ENCODE assay signal across 21 cellular contexts in genomic region chr3:16918683-16919025, GRCh38. TPM values are rescaled to one million over a fixed set of nuclear protein-coding genes. Genes with fewer than 3 reads are reported as not detected.
A peak's percentile ranks its signal among the peaks of the same experiment; 100 is the strongest.
DNase-seq lines count a peak whose midpoint lies in the region; ATAC-seq, FAIRE-seq and TF ChIP-seq lines count a peak whose summit lies in the region.
"Had no signal": no experiment of that assay in that cellular context is flagged by ENCODE, and none has a peak within 500 bp of the region (broad histone marks: within the 10 kb centered on the region; RNA-seq: fewer than 3 reads in every experiment).

No MANE protein-coding gene starts in this region.

- peak; percentile 96 for FAIRE-seq in kidney (lab: Jason Lieb, UNC)
- FAIRE-seq in pancreas (lab: Jason Lieb, UNC): peak; percentile 81
- FAIRE-seq: H54 had no signal

- ATAC-seq in pancreas: peak; percentile 73 to 94 (median 89)
- ATAC-seq in activated CD8-positive, alpha-beta memory T cell treated with anti-CD3 and anti-CD28 coated beads, Interleukin-2, amount 10 ng/mL, durations not matched to agents 7 days and 5 days: no peak
- no peak for ATAC-seq in GM19397 (IDR thresholded peaks at IDR 0.05; ENCODE audit: unreplicated experiment)
- ATAC-seq: Panc1, SK-N-SH treated with all-trans-retinoic acid at 6 μM for 48 hours had no signal

- intact Hi-C loops in kidney (cut with DNase I) (no loop called here), pancreas (cut with DNase I) (no loop called here), posterior cingulate gyrus (cut with DNase I) (no loop called here)

- H3K27me3 ChIP-seq in KMS-11 (ENCODE audit: insufficient read depth, low read depth): no peaks in the 10 kb centered on the region
- H3K27me3 ChIP-seq in pancreas: no peaks in the 10 kb centered on the region

- H3K79me2 ChIP-seq in KMS-11 (ENCODE audit: insufficient read depth, low read depth): peaks cover 79% of the 10 kb centered on the region

- H3K9me3 Mint-ChIP-seq in activated CD8-positive, alpha-beta memory T cell treated with anti-CD3 and anti-CD28 coated beads, Interleukin-2, amount 10 ng/mL, durations not matched to agents 7 days and 5 days (ENCODE audit: low read depth): no peaks in the 10 kb centered on the region

- H2AFZ ChIP-seq in KMS-11 (ENCODE audit: low read depth): no peak overlapping the region

- no peaks in the 10 kb centered on the region for H3K9me3 ChIP-seq in kidney (ENCODE audit: control insufficient read depth in 1 of 2, low read length in 2 of 2)
- no peaks in the 10 kb centered on the region for H3K9me3 ChIP-seq in pancreas

- H3K36me3 ChIP-seq in KMS-11 (ENCODE audit: insufficient read depth): no peaks in the 10 kb centered on the region
- no peaks in the 10 kb centered on the region for H3K36me3 ChIP-seq in kidney (ENCODE audit: control insufficient read depth in 1 of 2, insufficient read depth in 2 of 2, low read length in 2 of 2)
- H3K36me3 ChIP-seq in pancreas: no peaks in the 10 kb centered on the region

- peaks cover 13% of the 10 kb centered on the region for H3K4me1 Mint-ChIP-seq in activated CD8-positive, alpha-beta memory T cell treated with anti-CD3 and anti-CD28 coated beads, Interleukin-2, amount 10 ng/mL, durations not matched to agents 7 days and 5 days

- CTCF ChIA-PET in activated CD8-positive, alpha-beta memory T cell treated with anti-CD3 and anti-CD28 coated beads, Interleukin-2, amount 10 ng/mL, durations not matched to agents 7 days and 5 days (lab: Charles Lee): interaction anchor here (0.7 to 1.1 kb wide), 2 partner anchors 9 to 310 kb away, joined by 3 to 4 read pairs; no protein-coding TSS in a partner anchor

- DNase-seq in ACHN (peak; percentile 9), kidney (no peak), pancreas (no peak), 8988T (no peak), posterior cingulate gyrus (no peak)
- DNase-seq in activated CD8-positive, alpha-beta memory T cell treated with anti-CD3 and anti-CD28 coated beads, Interleukin-2, amount 10 ng/mL, durations not matched to agents 7 days and 5 days: no peak
- DNase-seq: GDM1; KG1; NCI-H1092 treated with DMSO at 0.1 percent for 48 hours; NCI-H146; NCI-H2029 treated with DMSO at 0.1 percent for 48 hours; NCI-H345; NCI-H524; NCI-H774; NK-92 treated with Interleukin-12 subunit alpha and Interleukin-12 subunit beta, amount 100 ng/mL, for 24 hours had no signal

- H3K4me3 ChIP-seq in KMS-11 (IDR thresholded peaks at IDR 0.05; ENCODE audit: insufficient read depth, low read depth, low read length) (no peak overlapping the region), kidney (ENCODE audit: low read length in 2 of 2) (no peak overlapping the region), pancreas (no peak overlapping the region)

- TF ChIP-seq CTCF in KMS-11 (conservative IDR thresholded peaks at IDR 0.05; ENCODE audit: low read depth, low read length) (no peak), kidney (IDR thresholded peaks at IDR 0.05; ENCODE audit: borderline replicate concordance, extremely low read depth, insufficient read depth) (no peak), pancreas (IDR thresholded peaks at IDR 0.05) (no peak)

- H3K4me1 ChIP-seq in KMS-11 (ENCODE audit: low read depth, poor library complexity, severe bottlenecking) (peaks cover 67% of the 10 kb centered on the region), kidney (ENCODE audit: control insufficient read depth in 1 of 2, insufficient read depth in 1 of 2, low read depth in 1 of 2, low read length in 2 of 2) (peaks cover 10 to 30% of the 10 kb centered on the region in 2 donors), pancreas (peaks cover 24 to 40% (median 25%) of the 10 kb centered on the region in 3 donors)

- H3K27ac ChIP-seq in KMS-11: no peak overlapping the region
- peak overlapping the region; percentile 5 to 84 for H3K27ac ChIP-seq in kidney (ENCODE audit: low read depth in 2 of 2, low read length in 2 of 2)
- H3K27ac ChIP-seq in pancreas: peak overlapping the region in 2 of 4 donors; percentile 19 to 68

- H4K20me1 ChIP-seq in KMS-11 (ENCODE audit: insufficient read depth): no peaks in the 10 kb centered on the region

- in situ Hi-C loops in ACHN (cut with HindIII; ENCODE audit: low pct_ligation_motif_present, low pct_unique_long_range_greater_than_20kb, low sequenced_read_pairs): no loop called here

- H3K27me3 Mint-ChIP-seq in activated CD8-positive, alpha-beta memory T cell treated with anti-CD3 and anti-CD28 coated beads, Interleukin-2, amount 10 ng/mL, durations not matched to agents 7 days and 5 days: no peaks in the 10 kb centered on the region

- peak overlapping the region; percentile 39 for H3K4me2 ChIP-seq in KMS-11

- H3K9ac ChIP-seq in KMS-11: no peak overlapping the region
- no peak overlapping the region for H3K9ac ChIP-seq in kidney (ENCODE audit: low read length in 2 of 2)

- H3K27ac Mint-ChIP-seq in activated CD8-positive, alpha-beta memory T cell treated with anti-CD3 and anti-CD28 coated beads, Interleukin-2, amount 10 ng/mL, durations not matched to agents 7 days and 5 days: no peak overlapping the region
- H3K27ac Mint-ChIP-seq: CD14-positive monocyte had no signal

- no peak overlapping the region for H3K4me3 Mint-ChIP-seq in activated CD8-positive, alpha-beta memory T cell treated with anti-CD3 and anti-CD28 coated beads, Interleukin-2, amount 10 ng/mL, durations not matched to agents 7 days and 5 days
- H3K4me3 Mint-ChIP-seq: CD14-positive monocyte had no signal

- H3K36me3 Mint-ChIP-seq in activated CD8-positive, alpha-beta memory T cell treated with anti-CD3 and anti-CD28 coated beads, Interleukin-2, amount 10 ng/mL, durations not matched to agents 7 days and 5 days: peaks cover 2% of the 10 kb centered on the region

RNA-seq across cellular contexts. Expression of gene PLCL2, which starts 33.9 kb away (rescaled TPM):
- total RNA-seq in kidney (19.1 TPM), pancreas (10 to 100 TPM in 1 of 6 donors, 1 to 10 TPM in 5; 6.3 to 12.1 (median 8.1) TPM)
- polyA plus RNA-seq in kidney (ENCODE audit: insufficient read depth, low read depth, low replicate concordance) (10.5 TPM), pancreas (1 to 10 TPM; 1.8 to 6.7 TPM)
- total RNA-seq in activated CD8-positive, alpha-beta memory T cell treated with anti-CD3 and anti-CD28 coated beads, Interleukin-2, amount 10 ng/mL, durations not matched to agents 7 days and 5 days: 10 to 100 TPM; 24.4 to 36.8 TPM

Comparison
In these comparisons a context has a peak if more than half of its experiments do, and no peak if none do; other contexts are left out.
1. ATAC-seq: peak in pancreas (4 of 4); none in activated CD8-positive, alpha-beta memory T cell treated with anti-CD3 and anti-CD28 coated beads, Interleukin-2, amount 10 ng/mL, durations not matched to agents 7 days and 5 days (single experiment) and GM19397 (single experiment).